Comparison of ENCODE assay signal across 8 cellular contexts in genomic region chr19:48445606-48446481, GRCh38. TPM values are rescaled to one million over a fixed set of nuclear protein-coding genes. Genes with fewer than 3 reads are reported as not detected.
DNase-seq lines count a peak whose midpoint lies in the region; ATAC-seq and TF ChIP-seq lines count a peak whose summit lies in the region.

GRWD1 (plus strand) TSS chr19:48445983; CDS start chr19:48446006, 23 bp downstream.

- H3K27me3 ChIP-seq in H9 (ENCODE audit: insufficient read depth, low read length): no peaks in the 10 kb centered on the region
- no peaks in the 10 kb centered on the region for H3K27me3 ChIP-seq in MG63

- H3K27ac ChIP-seq in H9 (ENCODE audit: insufficient read length, low read depth, low read length): peak within 1 kb of the TSS; percentile 22

- H3K4me2 ChIP-seq in H9 (ENCODE audit: insufficient read depth, insufficient read length, low read length): peak within 1 kb of the TSS; percentile 85

- H3K9me3 ChIP-seq in H9 (ENCODE audit: control insufficient read depth, low read depth, low read length): no peaks in the 10 kb centered on the region
- no peaks in the 10 kb centered on the region for H3K9me3 ChIP-seq in MG63

- H3T11ph ChIP-seq in H9 (ENCODE audit: low read length): no peak within 1 kb of the TSS

- H3K4ac ChIP-seq in H9 (ENCODE audit: low read depth, low read length): no peak within 1 kb of the TSS

- H3K23me2 ChIP-seq in H9 (ENCODE audit: insufficient read length, low read depth, low read length, poor library complexity, severe bottlenecking): peaks cover 8% of the 10 kb centered on the region

- no peak within 1 kb of the TSS for H3K23ac ChIP-seq in H9 (ENCODE audit: insufficient read length, low read depth, low read length)

- DNase-seq in EL (peak; percentile 99), H9 (peak; percentile 95), MG63 (peak; percentile 97), SHP77 treated with DMSO at 0.1 percent for 48 hours (lab: John Stamatoyannopoulos, UW) (peak; percentile 95), fibroblast of the conjunctiva (ENCODE audit: low read depth) (peak; percentile 89), nephron progenitor cell (peak; percentile 87)
- DNase-seq in activated effector memory CD4-positive, alpha-beta T cell treated with anti-CD3 and anti-CD28 coated beads, Interleukin-2, amount 50 U/mL, for 16 hours: peak; percentile 98
- DNase-seq in stimulated activated naive CD8-positive, alpha-beta T cell treated with anti-CD3 and anti-CD28 coated beads, Interleukin-15, amount 100 ng/mL, for 72 hours: peak; percentile 91 to 97

- no peaks in the 10 kb centered on the region for H3K27me3 Mint-ChIP-seq in H9 (ENCODE audit: low read depth)
- no peaks in the 10 kb centered on the region for H3K27me3 Mint-ChIP-seq in nephron progenitor cell (ENCODE audit: low read depth, poor library complexity)
- peaks cover 30% of the 10 kb centered on the region for H3K27me3 Mint-ChIP-seq in stimulated activated naive CD8-positive, alpha-beta T cell treated with anti-CD3 and anti-CD28 coated beads, Interleukin-15, amount 100 ng/mL, for 72 hours

- TF ChIP-seq CTCF in H9 (conservative IDR thresholded peaks at IDR 0.05): peak; percentile 30; the same call in 2 of the 3 replicates
- no peak for TF ChIP-seq CTCF in nephron progenitor cell (IDR thresholded peaks at IDR 0.05)

- H3K36me3 Mint-ChIP-seq in H9 (ENCODE audit: insufficient read depth in 1 of 3, low read depth in 3 of 3) (peaks cover 29 to 53% (median 39%) of the 10 kb centered on the region in 3 experiments), nephron progenitor cell (ENCODE audit: low read depth) (peaks cover 38% of the 10 kb centered on the region)

- no peak within 1 kb of the TSS for H2BK15ac ChIP-seq in H9 (ENCODE audit: low read depth, low read length)

- peaks cover 2% of the 10 kb centered on the region; the same call in 1 of the 2 replicates for H3K4me1 ChIP-seq in H9 (ENCODE audit: insufficient read depth, low read length)

- peak; percentile 94 for ATAC-seq in stimulated activated naive CD8-positive, alpha-beta T cell treated with anti-CD3 and anti-CD28 coated beads, Interleukin-15, amount 100 ng/mL, for 72 hours

- H3K27ac Mint-ChIP-seq in H9: peak within 1 kb of the TSS; percentile 90 to 99 (median 97)
- peak within 1 kb of the TSS; percentile 84 for H3K27ac Mint-ChIP-seq in nephron progenitor cell
- peak within 1 kb of the TSS; percentile 96 to 98 for H3K27ac Mint-ChIP-seq in stimulated activated naive CD8-positive, alpha-beta T cell treated with anti-CD3 and anti-CD28 coated beads, Interleukin-15, amount 100 ng/mL, for 72 hours

- H2BK5ac ChIP-seq in H9 (ENCODE audit: insufficient read length, low read length): no peak within 1 kb of the TSS

- H3K18ac ChIP-seq in H9 (ENCODE audit: insufficient read length, low read depth, low read length): peak within 1 kb of the TSS; percentile 82

- no peaks in the 10 kb centered on the region for H4K20me1 ChIP-seq in H9 (ENCODE audit: control insufficient read depth, insufficient read depth, insufficient read length)

- H3K4me3 Mint-ChIP-seq in H9 (peak within 1 kb of the TSS; percentile 89 to 95), nephron progenitor cell (peak within 1 kb of the TSS; percentile 88)
- H3K4me3 Mint-ChIP-seq in stimulated activated naive CD8-positive, alpha-beta T cell treated with anti-CD3 and anti-CD28 coated beads, Interleukin-15, amount 100 ng/mL, for 72 hours: peak within 1 kb of the TSS; percentile 82 to 98

- H2BK12ac ChIP-seq in H9 (ENCODE audit: insufficient read length, low read depth, low read length): no peak within 1 kb of the TSS

- H3K9me3 Mint-ChIP-seq in H9 (no peaks in the 10 kb centered on the region; a peak in 1 of 5 replicates), nephron progenitor cell (peaks cover 4% of the 10 kb centered on the region)
- no peaks in the 10 kb centered on the region for H3K9me3 Mint-ChIP-seq in stimulated activated naive CD8-positive, alpha-beta T cell treated with anti-CD3 and anti-CD28 coated beads, Interleukin-15, amount 100 ng/mL, for 72 hours

- H3K79me1 ChIP-seq in H9 (ENCODE audit: insufficient read depth, low read depth, low read length, poor library complexity, severe bottlenecking): peaks cover 3% of the 10 kb centered on the region

- no peak within 1 kb of the TSS for H3K56ac ChIP-seq in H9 (ENCODE audit: insufficient read length, low read depth, low read length)

- H3K4me3 ChIP-seq in MG63: peak within 1 kb of the TSS; percentile 98

- no peak within 1 kb of the TSS for H4K8ac ChIP-seq in H9 (replicated peaks; ENCODE audit: insufficient read length, low read depth, low read length)

- H4K91ac ChIP-seq in H9 (ENCODE audit: insufficient read length, low read depth, low read length): no peak within 1 kb of the TSS

- no peak within 1 kb of the TSS for H2BK120ac ChIP-seq in H9 (ENCODE audit: low read depth, low read length, poor library complexity, severe bottlenecking)

- peaks cover 13 to 17% of the 10 kb centered on the region in 2 experiments for H3K4me1 Mint-ChIP-seq in H9
- peaks cover 39% of the 10 kb centered on the region for H3K4me1 Mint-ChIP-seq in nephron progenitor cell
- peaks cover 55% of the 10 kb centered on the region for H3K4me1 Mint-ChIP-seq in stimulated activated naive CD8-positive, alpha-beta T cell treated with anti-CD3 and anti-CD28 coated beads, Interleukin-15, amount 100 ng/mL, for 72 hours

- H3K36me3 ChIP-seq in MG63: peaks cover 48% of the 10 kb centered on the region

- WGBS in H9 (ENCODE audit: extremely low coverage, insufficient read length, low lambda C conversion rate): no CpG with 5 or more reads among the region's 61 CpGs

- H4K5ac ChIP-seq in H9 (ENCODE audit: insufficient read length, low read depth, low read length): no peak within 1 kb of the TSS

- H3K79me2 ChIP-seq in H9 (ENCODE audit: insufficient read depth, low read length): 0 out of 2 replicates have a peak, but pooled peaks cover 2% of the 10 kb centered on the region

- no peak within 1 kb of the TSS for H2AFZ ChIP-seq in H9 (ENCODE audit: low read length)

- H2AK5ac ChIP-seq in H9 (ENCODE audit: insufficient read length, low read length): no peak within 1 kb of the TSS

- H2BK20ac ChIP-seq in H9 (ENCODE audit: low read depth, low read length, poor library complexity, severe bottlenecking): no peak within 1 kb of the TSS

- peak within 1 kb of the TSS; percentile 85 for H3K14ac ChIP-seq in H9 (ENCODE audit: insufficient read depth, low read length)

- peak within 1 kb of the TSS; percentile 87 for H3K9ac ChIP-seq in H9 (ENCODE audit: extremely low read depth, insufficient read length, low read length)

RNA-seq across cellular contexts. Expression of gene GRWD1, which starts in this region (rescaled TPM):
- total RNA-seq in H9 (2021): 92.0 and 94.6 TPM in 2 replicates
- total RNA-seq in MG63 (2014; rRNA removed; shearing (Covaris generic); ENCODE audit: low replicate concordance): 86.6 and 138 TPM in 2 replicates

Comparison
In these comparisons a context has a peak if more than half of its experiments do, and no peak if none do; other contexts are left out.
1. Peak in every context shown above with its lines: DNase-seq, ATAC-seq, H3K4me3 ChIP-seq and H3K27ac ChIP-seq.